In the genomic region with DNA sequence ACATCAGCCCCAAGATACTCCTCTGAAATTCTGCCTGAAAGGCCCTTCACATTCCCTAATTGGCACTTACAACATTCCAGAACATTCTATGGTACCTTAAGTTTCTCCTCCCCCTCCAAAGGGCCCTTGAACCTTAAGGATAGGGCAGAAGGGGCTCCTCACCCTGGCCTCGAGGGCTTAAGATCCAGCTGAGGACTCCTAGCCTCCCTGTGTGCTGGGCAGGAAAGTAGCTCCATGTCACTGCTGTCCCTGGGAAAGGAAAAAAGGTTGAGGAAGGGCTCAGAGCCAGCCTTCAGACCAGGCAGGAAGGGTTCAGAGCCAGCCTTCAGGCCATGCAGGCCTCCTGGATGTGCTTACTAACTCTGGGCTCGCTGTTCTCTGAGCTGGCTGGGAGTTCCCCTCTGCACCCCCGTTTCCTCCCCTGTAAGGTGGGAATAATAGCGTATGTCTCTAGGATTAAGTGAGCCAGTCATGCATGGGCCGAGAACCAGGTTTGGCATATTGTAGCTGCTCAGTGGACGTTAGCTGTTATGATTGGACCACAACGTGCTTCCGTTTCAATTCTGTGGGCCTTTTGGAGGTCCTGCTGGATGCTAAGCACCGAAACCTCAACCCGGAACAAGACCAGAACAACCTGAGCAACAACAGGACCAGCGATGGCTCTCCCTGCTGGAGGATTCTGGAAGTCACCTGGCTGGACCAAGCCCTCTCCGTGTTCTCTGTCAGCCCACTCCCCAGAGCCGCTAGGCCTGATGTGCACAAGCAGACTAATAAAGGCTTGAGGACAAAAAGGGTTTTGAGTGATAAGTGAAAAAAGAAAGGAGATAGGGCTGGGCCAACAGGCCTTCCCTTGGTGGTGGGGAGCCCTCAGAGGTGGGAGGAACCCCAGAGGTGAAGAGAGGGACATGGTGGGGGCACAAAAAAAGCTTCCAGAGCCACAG, we compare ENCODE assay signal across 1 cellular context.
TF ChIP-seq lines count a peak whose summit lies in the region.

No MANE protein-coding gene starts in this region.

TF ChIP-seq in HCT116, 20 proteins besides CTCF, POLR2A, EP300 and RAD21 (continued from another document):
- TF ChIP-seq, protein P1, sequence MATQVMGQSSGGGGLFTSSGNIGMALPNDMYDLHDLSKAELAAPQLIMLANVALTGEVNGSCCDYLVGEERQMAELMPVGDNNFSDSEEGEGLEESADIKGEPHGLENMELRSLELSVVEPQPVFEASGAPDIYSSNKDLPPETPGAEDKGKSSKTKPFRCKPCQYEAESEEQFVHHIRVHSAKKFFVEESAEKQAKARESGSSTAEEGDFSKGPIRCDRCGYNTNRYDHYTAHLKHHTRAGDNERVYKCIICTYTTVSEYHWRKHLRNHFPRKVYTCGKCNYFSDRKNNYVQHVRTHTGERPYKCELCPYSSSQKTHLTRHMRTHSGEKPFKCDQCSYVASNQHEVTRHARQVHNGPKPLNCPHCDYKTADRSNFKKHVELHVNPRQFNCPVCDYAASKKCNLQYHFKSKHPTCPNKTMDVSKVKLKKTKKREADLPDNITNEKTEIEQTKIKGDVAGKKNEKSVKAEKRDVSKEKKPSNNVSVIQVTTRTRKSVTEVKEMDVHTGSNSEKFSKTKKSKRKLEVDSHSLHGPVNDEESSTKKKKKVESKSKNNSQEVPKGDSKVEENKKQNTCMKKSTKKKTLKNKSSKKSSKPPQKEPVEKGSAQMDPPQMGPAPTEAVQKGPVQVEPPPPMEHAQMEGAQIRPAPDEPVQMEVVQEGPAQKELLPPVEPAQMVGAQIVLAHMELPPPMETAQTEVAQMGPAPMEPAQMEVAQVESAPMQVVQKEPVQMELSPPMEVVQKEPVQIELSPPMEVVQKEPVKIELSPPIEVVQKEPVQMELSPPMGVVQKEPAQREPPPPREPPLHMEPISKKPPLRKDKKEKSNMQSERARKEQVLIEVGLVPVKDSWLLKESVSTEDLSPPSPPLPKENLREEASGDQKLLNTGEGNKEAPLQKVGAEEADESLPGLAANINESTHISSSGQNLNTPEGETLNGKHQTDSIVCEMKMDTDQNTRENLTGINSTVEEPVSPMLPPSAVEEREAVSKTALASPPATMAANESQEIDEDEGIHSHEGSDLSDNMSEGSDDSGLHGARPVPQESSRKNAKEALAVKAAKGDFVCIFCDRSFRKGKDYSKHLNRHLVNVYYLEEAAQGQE (IDR thresholded peaks at IDR 0.05; ENCODE audit: low read depth) = no peak
- TF ChIP-seq, protein P2, sequence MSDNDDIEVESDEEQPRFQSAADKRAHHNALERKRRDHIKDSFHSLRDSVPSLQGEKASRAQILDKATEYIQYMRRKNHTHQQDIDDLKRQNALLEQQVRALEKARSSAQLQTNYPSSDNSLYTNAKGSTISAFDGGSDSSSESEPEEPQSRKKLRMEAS (IDR thresholded peaks at IDR 0.05) = no peak
- TF ChIP-seq SRF (IDR thresholded peaks at IDR 0.05; ENCODE audit: low read depth) = no peak
- TF ChIP-seq SP1 (IDR thresholded peaks at IDR 0.05; ENCODE audit: low read depth) = no peak
- no peak for TF ChIP-seq POLR2AphosphoS5 (IDR thresholded peaks at IDR 0.05; ENCODE audit: low read depth, low read length)
- no peak for TF ChIP-seq ZNF274 (IDR thresholded peaks at IDR 0.05; ENCODE audit: low read depth, low read length)
- TF ChIP-seq SIN3A (IDR thresholded peaks at IDR 0.05; ENCODE audit: low read depth) = no peak
- TF ChIP-seq EGR1 (IDR thresholded peaks at IDR 0.05; ENCODE audit: low read depth) = no peak
- TF ChIP-seq ZFX (IDR thresholded peaks at IDR 0.05) = no peak
